In genomic region chr5:173764321-173765029, GRCh38 we compare ENCODE assay signal across 8 cellular contexts.
DNase-seq lines count a peak whose midpoint lies in the region; ATAC-seq, FAIRE-seq and TF ChIP-seq lines count a peak whose summit lies in the region.

No MANE protein-coding gene starts in this region.

- peak overlapping the region in 1 of 2 experiments; percentile 25; a peak in 1 of 4 replicates for H3K4me2 ChIP-seq in H1 (ENCODE audit: insufficient read depth in 1 of 2, low read depth in 2 of 2, low read length in 2 of 2)

- H3K56ac ChIP-seq in H1 (replicated peaks; ENCODE audit: insufficient read length, low read depth, low read length), result no peak overlapping the region

- H3K27ac ChIP-seq in H1 (ENCODE audit: low read depth, low read length) (no peak overlapping the region), mesodermal cell (ENCODE audit: low read depth, low read length, severe bottlenecking) (peak overlapping the region; percentile 92)

- no peak for TF ChIP-seq POLR2A in H1 (IDR thresholded peaks at IDR 0.05; ENCODE audit: control extremely low read depth in 1 of 2, low read depth in 2 of 2, low read length in 2 of 2)

- no peaks in the 10 kb centered on the region for H3K79me2 ChIP-seq in H1 (ENCODE audit: control insufficient read depth in 1 of 2, insufficient read depth in 2 of 2, low read length in 2 of 2)

- H3K4me1 ChIP-seq in H1 (replicated peaks in 1 of 4; ENCODE audit: control insufficient read depth in 3 of 4, insufficient read depth in 4 of 4, low read length in 3 of 4), result peaks cover 0 to 5% (median under 1%) of the 10 kb centered on the region in 4 experiments; a peak in 2 of 7 replicates
- H3K4me1 ChIP-seq in mesodermal cell (ENCODE audit: control insufficient read depth, insufficient read depth, low read length, poor library complexity, severe bottlenecking), result peaks cover 31% of the 10 kb centered on the region

- H3K9me3 ChIP-seq in H1 (ENCODE audit: insufficient read depth in 2 of 2, low read depth in 1 of 2, low read length in 1 of 2) (no peaks in the 10 kb centered on the region), mesodermal cell (ENCODE audit: control insufficient read depth, low read length) (no peaks in the 10 kb centered on the region)

- DNase-seq in ELF-1 (ENCODE audit: low read depth, low spot score) (peak; percentile 90), NOMO-1 treated with DMSO at 0.1 percent for 48 hours (lab: John Stamatoyannopoulos, UW; ENCODE audit: unreplicated experiment) (peak; percentile 74), H1 (ENCODE audit: low read depth in 1 of 2, low spot score in 2 of 2) (no peak), NCI-H748 (lab: John Stamatoyannopoulos, UW; ENCODE audit: unreplicated experiment) (no peak)
- DNase-seq in activated CD4-positive, alpha-beta T cell treated with anti-CD3 and anti-CD28 coated beads for 4 hours, result no peak

- H3K27me3 ChIP-seq in H1 (replicated peaks in 1 of 4; ENCODE audit: control insufficient read depth in 3 of 4, extremely low read depth in 1 of 4, insufficient read depth in 3 of 4, low read length in 3 of 4), result 0 out of 7 replicates have a peak, but pooled peaks cover 0 to 2% (median 0%) of the 10 kb centered on the region in 4 experiments

- no peak overlapping the region for H4K5ac ChIP-seq in H1 (ENCODE audit: insufficient read length, low read depth, low read length)

- no peaks in the 10 kb centered on the region for H3K79me1 ChIP-seq in H1 (ENCODE audit: low read depth, low read length)

- TF ChIP-seq RAD21 in H1 (IDR thresholded peaks at IDR 0.05 in 1 of 2, conservative IDR thresholded peaks at IDR 0.05 in 1 of 2; ENCODE audit: low read depth in 2 of 2, low read length in 2 of 2), result no peak; a peak in 2 of 4 replicates

- 70% methylated on average over 14 of the region's 14 CpGs; no CpG with 5 or more reads in 1 of the 2 experiments for WGBS in H1 (ENCODE audit: extremely low coverage in 1 of 2, insufficient coverage in 1 of 2, insufficient read length in 1 of 2, insufficient replicate concordance in 2 of 2, low coverage in 1 of 2, low lambda C conversion rate in 2 of 2, missing lambda C conversion rate in 1 of 2), 2 experiments
- 38 to 74% methylated on average over 6 to 12 of the region's 14 CpGs for WGBS in mesodermal cell (ENCODE audit: insufficient coverage in 2 of 2), 2 experiments

- H2AFZ ChIP-seq in H1 (ENCODE audit: low read length), result peak overlapping the region; percentile 95; the same call in 1 of the 2 replicates

- H2AK5ac ChIP-seq in H1 (ENCODE audit: low read depth, low read length), result no peak overlapping the region

- ATAC-seq in GM19023 (IDR thresholded peaks at IDR 0.05; ENCODE audit: unreplicated experiment) (no peak), GM18870 (IDR thresholded peaks at IDR 0.05; ENCODE audit: unreplicated experiment) (no peak)

- peaks cover 3% of the 10 kb centered on the region for H3K23me2 ChIP-seq in H1 (ENCODE audit: low read depth, low read length)

- FAIRE-seq in H1 (lab: Jason Lieb, UNC), result no peak

- H2BK15ac ChIP-seq in H1 (ENCODE audit: low read length), result no peak overlapping the region

- POLR2A ChIA-PET in H1 (lab: Charles Lee; ENCODE audit: partially characterized antibody), result interaction anchor here (1.0 to 1.1 kb wide), 2 partner anchors 61 to 199 kb away, joined by 3 read pairs; no protein-coding TSS in a partner anchor

- TF ChIP-seq EP300 in H1 (IDR thresholded peaks at IDR 0.05; ENCODE audit: borderline replicate concordance in 1 of 2, low read depth in 2 of 2, low read length in 2 of 2), result no peak

- H3K18ac ChIP-seq in H1 (ENCODE audit: extremely low read depth, low read length), result peak overlapping the region; percentile 55; the same call in 1 of the 2 replicates

- no peak for TF ChIP-seq CTCF in H1 (IDR thresholded peaks at IDR 0.05; ENCODE audit: control extremely low read depth in 1 of 3, insufficient read depth in 1 of 3, low read depth in 1 of 3, low read length in 3 of 3)

- H2BK20ac ChIP-seq in H1 (ENCODE audit: low read length), result 0 out of 2 replicates have a peak overlapping the region, but pooled peaks have one; percentile 67

- no peak overlapping the region for H2BK120ac ChIP-seq in H1 (replicated peaks; ENCODE audit: low read depth, low read length)

- H2BK12ac ChIP-seq in H1 (ENCODE audit: low read depth, low read length), result no peak overlapping the region

- H4K91ac ChIP-seq in H1 (replicated peaks; ENCODE audit: insufficient read length, low read length), result no peak overlapping the region

- H2BK5ac ChIP-seq in H1 (ENCODE audit: low read depth, low read length), result no peak overlapping the region; the same call in 1 of the 2 replicates

- no peak overlapping the region for H3K9ac ChIP-seq in H1 (replicated peaks in 1 of 4; ENCODE audit: extremely low read depth in 1 of 4, low read depth in 3 of 4, low read length in 3 of 4)

- no peak overlapping the region for H3K23ac ChIP-seq in H1 (ENCODE audit: insufficient read length)

- no peak overlapping the region for H3K14ac ChIP-seq in H1 (ENCODE audit: insufficient read length)

- CTCF ChIA-PET in H1 (lab: Charles Lee; ENCODE audit: partially characterized antibody), result interaction anchor here (0.7 to 1.8 kb wide), 9 partner anchors 9 to 168 kb away, joined by 3 to 7 read pairs (median 3); no protein-coding TSS in a partner anchor

- no peak overlapping the region for H4K8ac ChIP-seq in H1 (ENCODE audit: extremely low read depth, insufficient read depth, low read length)

- no peak overlapping the region for H3K4ac ChIP-seq in H1 (replicated peaks; ENCODE audit: insufficient read length, low read depth, low read length)

- H4K20me1 ChIP-seq in H1 (replicated peaks in 1 of 2; ENCODE audit: control insufficient read depth in 1 of 2, insufficient read depth in 2 of 2, low read length in 2 of 2), result no peaks in the 10 kb centered on the region

- H3K4me3 ChIP-seq in H1 (ENCODE audit: extremely low read depth in 1 of 4, insufficient read depth in 2 of 4, low read depth in 3 of 4, low read length in 4 of 4) (no peak overlapping the region), mesodermal cell (ENCODE audit: extremely low read depth, insufficient read depth, low read length, poor library complexity, severe bottlenecking) (no peak overlapping the region)

- H3K36me3 ChIP-seq in H1 (ENCODE audit: control insufficient read depth in 2 of 4, insufficient read depth in 4 of 4, low read length in 3 of 4), result no peaks in the 10 kb centered on the region; a peak in 1 of 8 replicates
- no peaks in the 10 kb centered on the region for H3K36me3 ChIP-seq in mesodermal cell (ENCODE audit: control insufficient read depth, insufficient read depth, low read length)

TF ChIP-seq in H1, 55 proteins besides CTCF, POLR2A, EP300 and RAD21:
- TF ChIP-seq SIX5 (IDR thresholded peaks at IDR 0.05; ENCODE audit: low read depth, low read length) (no peak), MAX (IDR thresholded peaks at IDR 0.05) (peak; percentile 28; the same call in 1 of the 2 replicates), BCL11A (IDR thresholded peaks at IDR 0.05; ENCODE audit: low read depth in 2 of 2, low read length in 2 of 2) (no peak), RXRA (IDR thresholded peaks at IDR 0.05; ENCODE audit: insufficient read depth, low read depth, low read length) (no peak), JUND (IDR thresholded peaks at IDR 0.05; ENCODE audit: low read length) (peak; percentile 89), JUN (IDR thresholded peaks at IDR 0.05; ENCODE audit: low read depth, low read length) (0 out of 2 replicates have a peak, but pooled peaks have one; percentile 28)

Comparison
In these comparisons a context has a peak if more than half of its experiments do, and no peak if none do; other contexts are left out.
1. DNase-seq: peak in ELF-1 (single experiment) and NOMO-1 treated with DMSO at 0.1 percent for 48 hours (single experiment); none in H1 (0 of 2), activated CD4-positive, alpha-beta T cell treated with anti-CD3 and anti-CD28 coated beads for 4 hours (0 of 2) and NCI-H748 (single experiment).